8 cellular contexts compared by ENCODE assay signal in genomic region chr7:2645274-2645868, GRCh38. TPM values are rescaled to one million over a fixed set of nuclear protein-coding genes. Genes with fewer than 3 reads are reported as not detected.
DNase-seq lines count a peak whose midpoint lies in the region; ATAC-seq, FAIRE-seq and TF ChIP-seq lines count a peak whose summit lies in the region.

No MANE protein-coding gene starts in this region.

- BruUV-seq in HepG2 (replicated peaks; lab: Mats Ljungman, UMichigan), result no TSS peak

- peaks cover 17 to 24% of the 10 kb centered on the region in 2 experiments; a peak in 4 of 5 replicates for H3K36me3 ChIP-seq in HepG2 (replicated peaks in 1 of 2; ENCODE audit: control insufficient read depth in 1 of 2, insufficient read depth in 2 of 2, low read length in 2 of 2)
- no peaks in the 10 kb centered on the region for H3K36me3 ChIP-seq in right lobe of liver

- 96% methylated on average over 12 of the region's 14 CpGs for WGBS in HepG2 (ENCODE audit: low lambda C conversion rate)
- WGBS in right lobe of liver (ENCODE audit: insufficient coverage, low coverage, low lambda C conversion rate, missing lambda C conversion rate), result no CpG with 5 or more reads among the region's 14 CpGs

- peaks cover 10 to 13% of the 10 kb centered on the region in 2 donors for H3K4me1 Mint-ChIP-seq in natural killer cell treated with Interleukin-12 subunit alpha and Interleukin-12 subunit beta and Interleukin-15 and Interleukin-18, amount 100 ng/mL, for 72 hours (ENCODE audit: low read depth in 2 of 2)

- no peaks in the 10 kb centered on the region for H3K36me3 Mint-ChIP-seq in natural killer cell treated with Interleukin-12 subunit alpha and Interleukin-12 subunit beta and Interleukin-15 and Interleukin-18, amount 100 ng/mL, for 72 hours

- no peak overlapping the region for H3K4me2 ChIP-seq in HepG2 (ENCODE audit: low read depth, low read length)

- TF ChIP-seq CTCF in HepG2 (CRISPR knock-in tag; IDR thresholded peaks at IDR 0.05), result no peak
- TF ChIP-seq CTCF in right lobe of liver (IDR thresholded peaks at IDR 0.05), result no peak
- TF ChIP-seq CTCF in foreskin keratinocyte (conservative IDR thresholded peaks at IDR 0.05), result no peak

- in situ Hi-C loops in HepG2 (cut with HindIII; ENCODE audit: extremely low pct_ligation_motif_present, low pct_unique_long_range_greater_than_20kb), result loop anchor here (10.0 kb wide), 1 partner anchor 81 kb away; no protein-coding TSS in a partner anchor

- H3K9me3 Mint-ChIP-seq in natural killer cell treated with Interleukin-12 subunit alpha and Interleukin-12 subunit beta and Interleukin-15 and Interleukin-18, amount 100 ng/mL, for 72 hours, result no peaks in the 10 kb centered on the region

- peaks cover 23% of the 10 kb centered on the region for H3K79me2 ChIP-seq in HepG2 (ENCODE audit: insufficient read depth, low read length)

- peak overlapping the region; percentile 72 for H3K4me3 Mint-ChIP-seq in natural killer cell treated with Interleukin-12 subunit alpha and Interleukin-12 subunit beta and Interleukin-15 and Interleukin-18, amount 100 ng/mL, for 72 hours

- H3K27ac ChIP-seq in HepG2 (ENCODE audit: extremely low read length, insufficient read depth, low read length) (no peak overlapping the region), right lobe of liver (no peak overlapping the region), foreskin keratinocyte (no peak overlapping the region)

- no peak overlapping the region for H3K9ac ChIP-seq in HepG2 (ENCODE audit: insufficient read depth, low read depth, low read length)

- H3K4me3 ChIP-seq in HepG2 (replicated peaks in 1 of 3; ENCODE audit: insufficient read depth in 1 of 3, low read depth in 2 of 3, low read length in 3 of 3), result no peak overlapping the region
- H3K4me3 ChIP-seq in right lobe of liver, result no peak overlapping the region

- TF ChIP-seq RAD21 in HepG2 (CRISPR knock-in tag; IDR thresholded peaks at IDR 0.05), result no peak

- CTCF ChIA-PET in HepG2 (lab: Yijun Ruan, JAX; ENCODE audit: low intra/inter-chr PET ratio, low total read pairs), result no interaction called here

- TF ChIP-seq EP300 in HepG2 (IDR thresholded peaks at IDR 0.05; ENCODE audit: low read depth in 2 of 2, low read length in 2 of 2), result no peak
- TF ChIP-seq EP300 in HepG2 (CRISPR knock-in tag; IDR thresholded peaks at IDR 0.05; ENCODE audit: borderline replicate concordance), result no peak

- intact Hi-C loops in HepG2 (cut with micrococcal nuclease; ENCODE audit: unreplicated experiment), result no loop called here
- intact Hi-C loops in right lobe of liver (cut with DNase I), result no loop called here

- peaks cover 34% of the 10 kb centered on the region; the same call in 1 of the 2 replicates for H4K20me1 ChIP-seq in HepG2 (ENCODE audit: insufficient read depth, low read length)

- H3K27me3 ChIP-seq in HepG2 (ENCODE audit: control insufficient read depth in 1 of 2, insufficient read depth in 2 of 2, low read length in 2 of 2), result no peaks in the 10 kb centered on the region
- H3K27me3 ChIP-seq in right lobe of liver, result no peaks in the 10 kb centered on the region
- no peaks in the 10 kb centered on the region for H3K27me3 ChIP-seq in foreskin keratinocyte

- H3K27ac Mint-ChIP-seq in natural killer cell treated with Interleukin-12 subunit alpha and Interleukin-12 subunit beta and Interleukin-15 and Interleukin-18, amount 100 ng/mL, for 72 hours, result peak overlapping the region; percentile 70 to 88

- no peak for ATAC-seq in HepG2
- no peak for ATAC-seq in right lobe of liver
- ATAC-seq in HG03571 (IDR thresholded peaks at IDR 0.05; ENCODE audit: unreplicated experiment), result peak; percentile 65
- ATAC-seq in natural killer cell treated with Interleukin-12 subunit alpha and Interleukin-12 subunit beta and Interleukin-15 and Interleukin-18, amount 100 ng/mL, for 72 hours, result peak; percentile 88 to 90
- no peak for ATAC-seq in esophagus mucosa
- ATAC-seq in foreskin keratinocyte, result no peak

- no peaks in the 10 kb centered on the region for H3K27me3 Mint-ChIP-seq in natural killer cell treated with Interleukin-12 subunit alpha and Interleukin-12 subunit beta and Interleukin-15 and Interleukin-18, amount 100 ng/mL, for 72 hours

- no peak for FAIRE-seq in HepG2 (lab: Jason Lieb, UNC)

- no peak overlapping the region for H2AFZ ChIP-seq in HepG2 (ENCODE audit: low read length)

- TF ChIP-seq POLR2A in HepG2 (IDR thresholded peaks at IDR 0.05; ENCODE audit: insufficient read depth in 1 of 2, low read depth in 2 of 2, low read length in 2 of 2) (no peak), right lobe of liver (IDR thresholded peaks at IDR 0.05) (no peak)

- POLR2A ChIA-PET in HepG2 (lab: Yijun Ruan, JAX), result interaction anchor here (1.5 kb wide), 1 partner anchor 15 kb away, joined by 3 read pairs; no protein-coding TSS in a partner anchor

- H3K4me1 ChIP-seq in HepG2 (ENCODE audit: insufficient read depth, low read length) (peaks cover 30% of the 10 kb centered on the region), right lobe of liver (peaks cover 0 to 18% (median 12%) of the 10 kb centered on the region in 4 donors), foreskin keratinocyte (no peaks in the 10 kb centered on the region)

- H3K9me3 ChIP-seq in HepG2 (ENCODE audit: low read length) (no peaks in the 10 kb centered on the region), right lobe of liver (no peaks in the 10 kb centered on the region)

- DNase-seq in HepG2 (ENCODE audit: low spot score), result no peak
- no peak for DNase-seq in right lobe of liver
- peak; percentile 83 for DNase-seq in activated CD8-positive, alpha-beta memory T cell treated with anti-CD3 and anti-CD28 coated beads for 24 hours
- peak; percentile 83 for DNase-seq in natural killer cell treated with Interleukin-12 subunit alpha and Interleukin-12 subunit beta and Interleukin-15 and Interleukin-18, amount 100 ng/mL, for 72 hours (ENCODE audit: low spot score)
- no peak for DNase-seq in foreskin keratinocyte
- no peak for DNase-seq in NCI-H774 (lab: John Stamatoyannopoulos, UW)

RNA-seq across cellular contexts. Expression of gene TTYH3, which starts 13.6 kb away (rescaled TPM):
- 21.5 and 26.3 TPM in 2 replicates for total RNA-seq in HepG2 (2016; rRNA removed; fragmentation: Illumina TruSeq; extraction: Trizol)
- 11.5 and 11.7 TPM in 2 replicates for total RNA-seq in HepG2 (2016; cell fraction: cytosol; rRNA removed; fragmentation: Illumina TruSeq; extraction: Trizol; ENCODE audit: low read depth)
- 19.4 and 28.8 TPM in 2 replicates for total RNA-seq in HepG2 (2016; cell fraction: insoluble cytoplasmic fraction; rRNA removed; fragmentation: Illumina TruSeq; extraction: Trizol)
- 34.4 and 35.6 TPM in 2 replicates for total RNA-seq in HepG2 (2016; cell fraction: membrane; rRNA removed; fragmentation: Illumina TruSeq; extraction: Trizol)
- 37.1 and 45.0 TPM in 2 replicates for total RNA-seq in HepG2 (2016; cell fraction: nucleus; rRNA removed; fragmentation: Illumina TruSeq; extraction: Trizol)
- polyA plus RNA-seq in HepG2 (2011; rRNA removed), result 50.0 and 80.3 TPM in 2 replicates
- polyA plus RNA-seq in HepG2 (2011; cell fraction: cytosol; rRNA removed), result 48.3 and 72.3 TPM in 2 replicates
- polyA plus RNA-seq in HepG2 (2011; cell fraction: nucleus; rRNA removed), result 227 and 315 TPM in 2 replicates
- polyA plus RNA-seq in HepG2 (2012), result 90.1 and 104 TPM in 2 replicates
- 11.1 and 11.5 TPM in 2 replicates for polyA plus RNA-seq in HepG2 (2016; cell fraction: cytosol; fragmentation: Illumina TruSeq; extraction: Trizol; ENCODE audit: low read depth)
- polyA plus RNA-seq in HepG2 (2016; cell fraction: insoluble cytoplasmic fraction; fragmentation: Illumina TruSeq; extraction: Trizol; ENCODE audit: low read depth), result 52.7 and 63.6 TPM in 2 replicates
- 49.3 and 52.2 TPM in 2 replicates for polyA plus RNA-seq in HepG2 (2016; cell fraction: membrane; fragmentation: Illumina TruSeq; extraction: Trizol; ENCODE audit: low read depth)
- 138 and 141 TPM in 2 replicates for polyA plus RNA-seq in HepG2 (2016; cell fraction: nucleus; fragmentation: Illumina TruSeq; extraction: Trizol; ENCODE audit: insufficient read depth, low read depth)
- 4.5 and 192 TPM in 2 replicates for polyA minus RNA-seq in HepG2 (2011; rRNA and poly(A)+ RNA removed; ENCODE audit: low replicate concordance)
- 91.4 and 94.8 TPM in 2 replicates for polyA minus RNA-seq in HepG2 (2011; cell fraction: cytosol; rRNA and poly(A)+ RNA removed)
- 41.0 and 47.5 TPM in 2 replicates for polyA minus RNA-seq in HepG2 (2011; cell fraction: nucleus; rRNA and poly(A)+ RNA removed)
- 10 to 100 TPM; 10.3 to 59.3 (median 37.6) TPM for total RNA-seq in right lobe of liver
- 10 to 100 TPM; 23.7 to 24.8 TPM for total RNA-seq in natural killer cell treated with Interleukin-12 subunit alpha and Interleukin-12 subunit beta and Interleukin-15 and Interleukin-18, amount 100 ng/mL, for 72 hours
- 11.7 TPM for total RNA-seq in esophagus mucosa
- 28.6 and 33.6 TPM in 2 replicates for total RNA-seq in foreskin keratinocyte
- 30.3 and 31.0 TPM in 2 replicates for polyA plus RNA-seq in foreskin keratinocyte

RNA-seq across cellular contexts. Expression of gene AMZ1, which starts 42.6 kb away (rescaled TPM):
- total RNA-seq in HepG2 (2016; rRNA removed; fragmentation: Illumina TruSeq; extraction: Trizol), result not detected in 2 replicates
- total RNA-seq in HepG2 (2016; cell fraction: cytosol; rRNA removed; fragmentation: Illumina TruSeq; extraction: Trizol; ENCODE audit: low read depth), result not detected in 2 replicates
- not detected in 2 replicates for total RNA-seq in HepG2 (2016; cell fraction: insoluble cytoplasmic fraction; rRNA removed; fragmentation: Illumina TruSeq; extraction: Trizol)
- not detected in 2 replicates for total RNA-seq in HepG2 (2016; cell fraction: membrane; rRNA removed; fragmentation: Illumina TruSeq; extraction: Trizol)
- total RNA-seq in HepG2 (2016; cell fraction: nucleus; rRNA removed; fragmentation: Illumina TruSeq; extraction: Trizol), result not detected in 2 replicates
- 0.03 TPM in 1 of 2 replicates, not detected in the other for polyA plus RNA-seq in HepG2 (2011; rRNA removed)
- polyA plus RNA-seq in HepG2 (2011; cell fraction: cytosol; rRNA removed), result 0.01 and 0.04 TPM in 2 replicates
- 0.18 and 0.26 TPM in 2 replicates for polyA plus RNA-seq in HepG2 (2011; cell fraction: nucleus; rRNA removed)
- 0.05 and 0.07 TPM in 2 replicates for polyA plus RNA-seq in HepG2 (2012)
- not detected in 2 replicates for polyA plus RNA-seq in HepG2 (2016; cell fraction: cytosol; fragmentation: Illumina TruSeq; extraction: Trizol; ENCODE audit: low read depth)
- not detected in 2 replicates for polyA plus RNA-seq in HepG2 (2016; cell fraction: insoluble cytoplasmic fraction; fragmentation: Illumina TruSeq; extraction: Trizol; ENCODE audit: low read depth)
- polyA plus RNA-seq in HepG2 (2016; cell fraction: membrane; fragmentation: Illumina TruSeq; extraction: Trizol; ENCODE audit: low read depth), result not detected in 2 replicates
- polyA plus RNA-seq in HepG2 (2016; cell fraction: nucleus; fragmentation: Illumina TruSeq; extraction: Trizol; ENCODE audit: insufficient read depth, low read depth), result not detected in 2 replicates
- 0.30 and 0.84 TPM in 2 replicates for polyA minus RNA-seq in HepG2 (2011; rRNA and poly(A)+ RNA removed; ENCODE audit: low replicate concordance)
- polyA minus RNA-seq in HepG2 (2011; cell fraction: cytosol; rRNA and poly(A)+ RNA removed), result not detected in 2 replicates
- 0.13 TPM in 1 of 2 replicates, not detected in the other for polyA minus RNA-seq in HepG2 (2011; cell fraction: nucleus; rRNA and poly(A)+ RNA removed)
- 1 to 10 TPM in 4 of 6 experiments, under 1 TPM in 1, not detected in 1; 0.42 to 5.8 (median 1.4) TPM for total RNA-seq in right lobe of liver
- not detected for total RNA-seq in natural killer cell treated with Interleukin-12 subunit alpha and Interleukin-12 subunit beta and Interleukin-15 and Interleukin-18, amount 100 ng/mL, for 72 hours
- total RNA-seq in esophagus mucosa, result 0.12 TPM
- not detected in 2 replicates for total RNA-seq in foreskin keratinocyte
- polyA plus RNA-seq in foreskin keratinocyte, result not detected in 2 replicates

Comparison
In these comparisons a context has a peak if more than half of its experiments do, and no peak if none do; other contexts are left out.
1. ATAC-seq: peak in HG03571 (single experiment) and natural killer cell treated with Interleukin-12 subunit alpha and Interleukin-12 subunit beta and Interleukin-15 and Interleukin-18, amount 100 ng/mL, for 72 hours (2 of 2); none in HepG2 (single experiment), right lobe of liver (0 of 4), esophagus mucosa (single experiment) and foreskin keratinocyte (single experiment).
2. DNase-seq: peak in activated CD8-positive, alpha-beta memory T cell treated with anti-CD3 and anti-CD28 coated beads for 24 hours (single experiment) and natural killer cell treated with Interleukin-12 subunit alpha and Interleukin-12 subunit beta and Interleukin-15 and Interleukin-18, amount 100 ng/mL, for 72 hours (single experiment); none in HepG2 (single experiment), right lobe of liver (0 of 3), foreskin keratinocyte (0 of 2) and NCI-H774 (single experiment).